Comparison of ENCODE assay signal across 8 cellular contexts in genomic region chr3:141737828-141738635, GRCh38. TPM values are rescaled to one million over a fixed set of nuclear protein-coding genes. Genes with fewer than 3 reads are reported as not detected.
DNase-seq lines count a peak whose midpoint lies in the region; ATAC-seq and TF ChIP-seq lines count a peak whose summit lies in the region.

Gene RNF7, plus strand, starts transcription at chr3:141738298. Its CDS starts 44 bp downstream, at chr3:141738342.

- H3K9me3 ChIP-seq in right atrium auricular region: no peaks in the 10 kb centered on the region
- no peaks in the 10 kb centered on the region for H3K9me3 ChIP-seq in uterus

- peak; percentile 78 to 96 for TF ChIP-seq CTCF in right atrium auricular region (IDR thresholded peaks at IDR 0.05)
- peak; percentile 86 to 98 (median 94) for TF ChIP-seq CTCF in uterus (IDR thresholded peaks at IDR 0.05)

- peak; percentile 79 to 81 for TF ChIP-seq POLR2A in uterus (IDR thresholded peaks at IDR 0.05)

- H3K27ac ChIP-seq in angular gyrus (ENCODE audit: low read depth, low read length): peak within 1 kb of the TSS; percentile 86
- H3K27ac ChIP-seq in right atrium auricular region: peak within 1 kb of the TSS; percentile 94 to 99
- peak within 1 kb of the TSS; percentile 91 to 93 for H3K27ac ChIP-seq in uterus

- H3K4me1 ChIP-seq in right atrium auricular region: peaks cover 0 to 30% of the 10 kb centered on the region in 2 donors
- H3K4me1 ChIP-seq in uterus: no peaks in the 10 kb centered on the region

- DNase-seq in NCI-H187 (lab: John Stamatoyannopoulos, UW) (peak; percentile 93 to 96), T-helper 2 cell (peak; percentile 94 to 98 (median 96)), right atrium auricular region (ENCODE audit: low spot score) (peak; percentile 95), pulmonary artery endothelial cell (ENCODE audit: low read depth, low spot score) (peak; percentile 80), uterus (peak; percentile 91 to 98)

- peak; percentile 87 for ATAC-seq in GM18499 (IDR thresholded peaks at IDR 0.05; ENCODE audit: insufficient read depth, unreplicated experiment)
- ATAC-seq in HG02943 (IDR thresholded peaks at IDR 0.05; ENCODE audit: low read depth, unreplicated experiment): peak; percentile 89

- peaks cover 3% of the 10 kb centered on the region for H3K36me3 ChIP-seq in right atrium auricular region
- no peaks in the 10 kb centered on the region for H3K36me3 ChIP-seq in uterus

- H3K27me3 ChIP-seq in right atrium auricular region (no peaks in the 10 kb centered on the region), uterus (no peaks in the 10 kb centered on the region)

- peak within 1 kb of the TSS; percentile 93 to 94 for H3K4me3 ChIP-seq in right atrium auricular region
- peak within 1 kb of the TSS; percentile 77 to 90 for H3K4me3 ChIP-seq in uterus

- intact Hi-C loops in uterus (cut with DNase I; ENCODE audit: low total_unique reads): no loop called here

RNA-seq across cellular contexts. Expression of gene RNF7, which starts in this region (rescaled TPM):
- total RNA-seq in right atrium auricular region: 10 to 100 TPM; 64.9 to 81.2 TPM
- 40.9 and 44.8 TPM in 2 replicates for total RNA-seq in pulmonary artery endothelial cell
- total RNA-seq in uterus: 10 to 100 TPM; 59.2 to 91.8 (median 70.7) TPM

Comparison
In these comparisons a context has a peak if more than half of its experiments do, and no peak if none do; other contexts are left out.
1. Peak in every context shown above with its lines: DNase-seq, ATAC-seq, H3K4me3 ChIP-seq and H3K27ac ChIP-seq.